In the genomic region with DNA sequence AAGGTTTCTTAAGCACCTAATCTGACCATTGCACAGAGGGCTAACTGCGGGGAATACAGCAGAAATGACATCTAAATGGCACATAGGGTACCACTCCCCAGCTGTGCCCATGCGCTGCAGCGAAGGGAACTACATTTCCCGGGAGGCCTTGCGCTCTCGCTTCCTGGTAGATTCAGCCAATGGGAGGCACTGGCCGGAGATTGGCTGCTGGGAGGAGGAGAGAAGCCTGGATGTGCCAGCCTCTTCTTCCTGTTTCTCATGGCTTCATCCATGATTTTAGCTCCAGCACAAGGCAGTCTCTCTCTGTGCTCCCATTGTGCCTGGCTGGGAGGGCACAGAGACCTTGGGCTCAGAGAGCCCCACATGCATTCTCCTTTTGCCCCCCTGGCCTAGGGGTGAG, we compare ENCODE assay signal across 2 cellular contexts.
TF ChIP-seq lines count a peak whose summit lies in the region.

No MANE protein-coding gene starts in this region.

TF ChIP-seq in GM23338, 12 proteins besides CTCF, POLR2A, EP300 and RAD21:
- TF ChIP-seq ZNF114 (CRISPR knock-in tag; IDR thresholded peaks at IDR 0.05) (no peak), EZH2phosphoT487 (IDR thresholded peaks at IDR 0.05; ENCODE audit: unreplicated experiment) (no peak), POLR2AphosphoS5 (IDR thresholded peaks at IDR 0.05; ENCODE audit: low read depth) (0 out of 2 replicates have a peak, but pooled peaks have one; percentile 30), ETS1 (IDR thresholded peaks at IDR 0.05) (peak; percentile 84)
TF ChIP-seq in GM23338: peak in this region for 2.

TF ChIP-seq in endothelial cell of umbilical vein, 7 proteins besides CTCF, POLR2A, EP300 and RAD21:
- TF ChIP-seq MAX (IDR thresholded peaks at IDR 0.05; ENCODE audit: insufficient read depth, insufficient read length) (no peak), JUN (IDR thresholded peaks at IDR 0.05; ENCODE audit: borderline replicate concordance, insufficient read depth, insufficient read length, low read depth) (no peak), POLR2AphosphoS5 (IDR thresholded peaks at IDR 0.05; ENCODE audit: insufficient read depth, low read depth, low read length) (no peak), EZH2 (IDR thresholded peaks at IDR 0.05; ENCODE audit: borderline replicate concordance, low read depth, low read length, severe bottlenecking) (no peak), GATA2 (IDR thresholded peaks at IDR 0.05; ENCODE audit: insufficient read depth, insufficient read length, low read depth, low read length) (no peak), MYC (IDR thresholded peaks at IDR 0.05; ENCODE audit: low read depth, low read length) (no peak), FOS (IDR thresholded peaks at IDR 0.05; ENCODE audit: borderline replicate concordance, insufficient read depth, low read length) (no peak)
